8 cellular contexts compared by ENCODE assay signal in the genomic region with DNA sequence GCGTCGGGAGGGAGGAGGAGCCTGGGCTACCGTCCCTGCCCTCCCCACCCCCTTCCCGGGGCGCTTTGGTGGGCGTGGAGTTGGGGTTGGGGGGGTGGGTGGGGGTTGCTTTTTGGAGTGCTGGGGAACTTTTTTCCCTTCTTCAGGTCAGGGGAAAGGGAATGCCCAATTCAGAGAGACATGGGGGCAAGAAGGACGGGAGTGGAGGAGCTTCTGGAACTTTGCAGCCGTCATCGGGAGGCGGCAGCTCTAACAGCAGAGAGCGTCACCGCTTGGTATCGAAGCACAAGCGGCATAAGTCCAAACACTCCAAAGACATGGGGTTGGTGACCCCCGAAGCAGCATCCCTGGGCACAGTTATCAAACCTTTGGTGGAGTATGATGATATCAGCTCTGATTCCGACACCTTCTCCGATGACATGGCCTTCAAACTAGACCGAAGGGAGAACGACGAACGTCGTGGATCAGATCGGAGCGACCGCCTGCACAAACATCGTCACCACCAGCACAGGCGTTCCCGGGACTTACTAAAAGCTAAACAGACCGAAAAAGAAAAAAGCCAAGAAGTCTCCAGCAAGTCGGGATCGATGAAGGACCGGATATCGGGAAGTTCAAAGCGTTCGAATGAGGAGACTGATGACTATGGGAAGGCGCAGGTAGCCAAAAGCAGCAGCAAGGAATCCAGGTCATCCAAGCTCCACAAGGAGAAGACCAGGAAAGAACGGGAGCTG. TPM values are rescaled to one million over a fixed set of nuclear protein-coding genes. Genes with fewer than 3 reads are reported as not detected.
DNase-seq lines count a peak whose midpoint lies in the region; ATAC-seq, FAIRE-seq and TF ChIP-seq lines count a peak whose summit lies in the region.

No MANE protein-coding gene starts in this region.

- H3K27me3 Mint-ChIP-seq in activated T-cell treated with anti-CD3 and anti-CD28 coated beads, Interleukin-2, amount 50 U/mL, for 72 hours (ENCODE audit: low read depth), result no peaks in the 10 kb centered on the region
- H3K27me3 Mint-ChIP-seq in nephron (ENCODE audit: low read depth), result no peaks in the 10 kb centered on the region

- H3K4me1 ChIP-seq in KMS-11 (ENCODE audit: low read depth, poor library complexity, severe bottlenecking), result peaks cover 23% of the 10 kb centered on the region

- H3K4me1 Mint-ChIP-seq in activated T-cell treated with anti-CD3 and anti-CD28 coated beads, Interleukin-2, amount 50 U/mL, for 72 hours (ENCODE audit: low read depth), result peaks cover 52% of the 10 kb centered on the region
- H3K4me1 Mint-ChIP-seq in nephron, result peaks cover 13% of the 10 kb centered on the region

- no peak for FAIRE-seq in urothelium cell line (lab: Jason Lieb, UNC)

- peaks cover 9 to 10% of the 10 kb centered on the region in 2 donors for H3K36me3 Mint-ChIP-seq in activated T-cell treated with anti-CD3 and anti-CD28 coated beads, Interleukin-2, amount 50 U/mL, for 72 hours (ENCODE audit: insufficient read depth in 2 of 2)
- H3K36me3 Mint-ChIP-seq in nephron (ENCODE audit: low read depth), result peaks cover 13% of the 10 kb centered on the region

- no peaks in the 10 kb centered on the region for H3K9me3 Mint-ChIP-seq in activated T-cell treated with anti-CD3 and anti-CD28 coated beads, Interleukin-2, amount 50 U/mL, for 72 hours
- H3K9me3 Mint-ChIP-seq in nephron, result no peaks in the 10 kb centered on the region

- no peak overlapping the region for H3K4me3 ChIP-seq in KMS-11 (IDR thresholded peaks at IDR 0.05; ENCODE audit: insufficient read depth, low read depth, low read length)

- H2AFZ ChIP-seq in KMS-11 (ENCODE audit: low read depth), result peak overlapping the region; percentile 13; the same call in 1 of the 2 replicates

- peak; percentile 9 for DNase-seq in COLO668 (lab: John Stamatoyannopoulos, UW; ENCODE audit: unreplicated experiment)
- peak; percentile 25 to 26 for DNase-seq in activated T-cell treated with anti-CD3 and anti-CD28 coated beads, Interleukin-2, amount 50 U/mL, for 72 hours
- peak; percentile 50 for DNase-seq in fibroblast of peridontal ligament (ENCODE audit: extremely low read depth)
- peak; percentile 79 for DNase-seq in urothelium cell line (ENCODE audit: low spot score)
- DNase-seq in KG1 (lab: John Stamatoyannopoulos, UW), result no peak

- TF ChIP-seq CTCF in KMS-11 (conservative IDR thresholded peaks at IDR 0.05; ENCODE audit: low read depth, low read length), result no peak
- no peak for TF ChIP-seq CTCF in nephron (IDR thresholded peaks at IDR 0.05; ENCODE audit: unreplicated experiment in 3 of 3)

- H3K4me2 ChIP-seq in KMS-11, result peak overlapping the region; percentile 98

- H3K4me3 Mint-ChIP-seq in activated T-cell treated with anti-CD3 and anti-CD28 coated beads, Interleukin-2, amount 50 U/mL, for 72 hours, result peak overlapping the region; percentile 84 to 94
- peak overlapping the region; percentile 90 to 95 (median 94) for H3K4me3 Mint-ChIP-seq in nephron

- H3K27me3 ChIP-seq in KMS-11 (ENCODE audit: insufficient read depth, low read depth), result no peaks in the 10 kb centered on the region

- H3K36me3 ChIP-seq in KMS-11 (ENCODE audit: insufficient read depth), result no peaks in the 10 kb centered on the region; the same call in 1 of the 2 replicates

- peaks cover 51% of the 10 kb centered on the region for H3K79me2 ChIP-seq in KMS-11 (ENCODE audit: insufficient read depth, low read depth)

- H3K27ac Mint-ChIP-seq in activated T-cell treated with anti-CD3 and anti-CD28 coated beads, Interleukin-2, amount 50 U/mL, for 72 hours, result peak overlapping the region; percentile 99
- peak overlapping the region; percentile 65 to 99 (median 98) for H3K27ac Mint-ChIP-seq in nephron

- H4K20me1 ChIP-seq in KMS-11 (ENCODE audit: insufficient read depth), result peaks cover 18% of the 10 kb centered on the region; the same call in 1 of the 2 replicates

- H3K9ac ChIP-seq in KMS-11, result peak overlapping the region; percentile 96

- H3K27ac ChIP-seq in KMS-11, result peak overlapping the region; percentile 91

- ATAC-seq in GM21360 (IDR thresholded peaks at IDR 0.05; ENCODE audit: unreplicated experiment), result peak; percentile 6
- peak; percentile 73 to 75 for ATAC-seq in activated T-cell treated with anti-CD3 and anti-CD28 coated beads, Interleukin-2, amount 50 U/mL, for 72 hours (replicated peaks in 1 of 2)

RNA-seq across cellular contexts. Expression of gene CDK12, which starts 0.8 kb away (rescaled TPM):
- total RNA-seq in activated T-cell treated with anti-CD3 and anti-CD28 coated beads, Interleukin-2, amount 50 U/mL, for 72 hours, result 10 to 100 TPM; 69.4 to 75.9 TPM

RNA-seq across cellular contexts. Expression of gene MED1, which starts 11.0 kb away (rescaled TPM):
- 10 to 100 TPM; 79.7 to 88.3 TPM for total RNA-seq in activated T-cell treated with anti-CD3 and anti-CD28 coated beads, Interleukin-2, amount 50 U/mL, for 72 hours
